In the genomic region with DNA sequence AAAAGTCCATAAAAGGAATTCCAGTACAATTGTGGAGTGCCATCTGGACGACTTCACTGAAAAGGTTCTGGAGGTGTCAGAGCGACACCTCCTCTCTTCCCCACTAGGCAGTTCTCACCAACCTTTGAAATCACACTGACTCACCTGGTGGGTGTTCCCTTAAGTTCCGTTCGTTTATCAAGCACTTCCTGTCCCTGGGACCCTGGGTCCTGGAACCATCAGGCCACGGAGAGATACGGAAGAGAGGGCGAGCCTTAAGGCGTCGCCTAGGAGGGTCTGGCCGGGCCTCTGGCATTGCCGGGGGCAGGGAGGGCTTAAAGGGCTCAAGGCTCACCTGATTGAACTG, we compare ENCODE assay signal across 10 cellular contexts. TPM values are rescaled to one million over a fixed set of nuclear protein-coding genes. Genes with fewer than 3 reads are reported as not detected.
DNase-seq lines count a peak whose midpoint lies in the region; ATAC-seq, FAIRE-seq and TF ChIP-seq lines count a peak whose summit lies in the region.
"Had no signal": no experiment of that assay in that cellular context is flagged by ENCODE, and none has a peak within 500 bp of the region (broad histone marks: within the 10 kb centered on the region; RNA-seq: fewer than 3 reads in every experiment).

No MANE protein-coding gene starts in this region.

- no peaks in the 10 kb centered on the region for H4K20me1 ChIP-seq in endothelial cell of umbilical vein (replicated peaks; ENCODE audit: control insufficient read depth, extremely low read depth, insufficient read depth, low read length)

- H3K9me1 ChIP-seq in endothelial cell of umbilical vein (replicated peaks; ENCODE audit: control insufficient read depth, extremely low read depth, insufficient read depth, low read length) = no peaks in the 10 kb centered on the region

- H3K9me3 ChIP-seq in A549 (no peaks in the 10 kb centered on the region), endothelial cell of umbilical vein (replicated peaks; ENCODE audit: control insufficient read depth, insufficient read depth, low read length) (no peaks in the 10 kb centered on the region), muscle layer of duodenum (ENCODE audit: control insufficient read depth in 1 of 2, low read length in 2 of 2) (no peaks in the 10 kb centered on the region)

- 67% methylated on average over 8 of the region's 11 CpGs for WGBS in A549 (ENCODE audit: missing lambda C conversion rate)

- TF ChIP-seq CTCF in A549 (IDR thresholded peaks at IDR 0.05) (no peak), endothelial cell of umbilical vein (IDR thresholded peaks at IDR 0.05; ENCODE audit: extremely low read depth in 1 of 2, insufficient read depth in 1 of 2, low read depth in 1 of 2, low read length in 2 of 2) (no peak)

- H3K79me2 ChIP-seq in endothelial cell of umbilical vein (ENCODE audit: control insufficient read depth, insufficient read depth, low read length) = no peaks in the 10 kb centered on the region

- TF ChIP-seq POLR2A in A549 (IDR thresholded peaks at IDR 0.05; ENCODE audit: low read length) = no peak
- no peak for TF ChIP-seq POLR2A in endothelial cell of umbilical vein (IDR thresholded peaks at IDR 0.05; ENCODE audit: low read depth, low read length)

- H3K9ac ChIP-seq in endothelial cell of umbilical vein (replicated peaks; ENCODE audit: extremely low read depth, insufficient read depth, low read length) = no peak overlapping the region

- no peak overlapping the region for H3K4me3 Mint-ChIP-seq in immature natural killer cell
- H3K4me3 Mint-ChIP-seq: activated CD8-positive, alpha-beta memory T cell treated with anti-CD3 and anti-CD28 coated beads, Interleukin-2, amount 10 ng/mL, durations not matched to agents 7 days and 5 days had no signal

- peak overlapping the region; percentile 35 for H2AFZ ChIP-seq in endothelial cell of umbilical vein (ENCODE audit: low read depth, low read length)

- ATAC-seq in A549 (peak in 1 of 2 experiments; percentile 58; a peak in 4 of 6 replicates), GM18870 (IDR thresholded peaks at IDR 0.05; ENCODE audit: unreplicated experiment) (no peak)

- H3K27me3 ChIP-seq in endothelial cell of umbilical vein (ENCODE audit: control insufficient read depth in 2 of 2, insufficient read depth in 2 of 2, low read length in 2 of 2) (no peaks in the 10 kb centered on the region), muscle layer of duodenum (ENCODE audit: low read depth, low read length) (no peaks in the 10 kb centered on the region)

- no TSS peak for BruUV-seq in endothelial cell of umbilical vein (replicated peaks; lab: Mats Ljungman, UMichigan)

- peak overlapping the region in 1 of 2 experiments; percentile 60; a peak in 3 of 6 replicates for H3K27ac ChIP-seq in A549
- H3K27ac ChIP-seq in endothelial cell of umbilical vein (ENCODE audit: insufficient read depth, low read depth, low read length) = no peak overlapping the region
- no peak overlapping the region for H3K27ac ChIP-seq in muscle layer of duodenum (ENCODE audit: low read length)

- H3K27me3 Mint-ChIP-seq in immature natural killer cell (ENCODE audit: low read depth in 3 of 3) = peaks cover 0 to 2% (median 0%) of the 10 kb centered on the region in 3 donors

- POLR2A ChIA-PET in A549 (lab: Yijun Ruan, JAX) = no interaction called here
- POLR2A ChIA-PET in endothelial cell of umbilical vein (lab: Charles Lee) = no interaction called here

- H3K4me3 ChIP-seq in A549 (peak overlapping the region; percentile 40), endothelial cell of umbilical vein (replicated peaks in 1 of 3; ENCODE audit: insufficient read depth in 1 of 3, low read depth in 1 of 3, low read length in 3 of 3) (no peak overlapping the region), muscle layer of duodenum (ENCODE audit: low read depth in 1 of 2, low read length in 2 of 2) (peak overlapping the region; percentile 51 to 63)

- no peak for TF ChIP-seq RAD21 in A549 (conservative IDR thresholded peaks at IDR 0.05 in 1 of 2, IDR thresholded peaks at IDR 0.05 in 1 of 2)

- TF ChIP-seq EP300 in A549 (IDR thresholded peaks at IDR 0.05) = no peak

- peaks cover 1 to 29% (median 13%) of the 10 kb centered on the region in 6 donors for H3K9me3 Mint-ChIP-seq in immature natural killer cell

- H3K36me3 ChIP-seq in endothelial cell of umbilical vein (ENCODE audit: control insufficient read depth in 2 of 2, extremely low read depth in 1 of 2, insufficient read depth in 2 of 2, low read length in 2 of 2) = no peaks in the 10 kb centered on the region
- no peaks in the 10 kb centered on the region for H3K36me3 ChIP-seq in muscle layer of duodenum (ENCODE audit: control insufficient read depth in 1 of 2, insufficient read depth in 2 of 2, low read length in 2 of 2)

- peak overlapping the region; percentile 72 for H3K4me2 ChIP-seq in A549
- no peak overlapping the region for H3K4me2 ChIP-seq in endothelial cell of umbilical vein (ENCODE audit: insufficient read depth, low read length)

- H3K27ac Mint-ChIP-seq in immature natural killer cell = no peak overlapping the region
- H3K27ac Mint-ChIP-seq: activated CD8-positive, alpha-beta memory T cell treated with anti-CD3 and anti-CD28 coated beads, Interleukin-2, amount 10 ng/mL, durations not matched to agents 7 days and 5 days had no signal

- CTCF ChIA-PET in A549 (lab: Yijun Ruan, JAX) (interaction anchor here (0.6 kb wide), 1 partner anchor 506 kb away, joined by 3 read pairs; no protein-coding TSS in a partner anchor), endothelial cell of umbilical vein (lab: Charles Lee) (no interaction called here)

- H3K36me3 Mint-ChIP-seq in immature natural killer cell = no peaks in the 10 kb centered on the region

- FAIRE-seq in A549 (lab: Jason Lieb, UNC) (no peak), endothelial cell of umbilical vein (lab: Jason Lieb, UNC) (no peak)

- H3K4me1 Mint-ChIP-seq in immature natural killer cell = peaks cover 2 to 5% of the 10 kb centered on the region in 2 donors
- H3K4me1 Mint-ChIP-seq: activated CD8-positive, alpha-beta memory T cell treated with anti-CD3 and anti-CD28 coated beads, Interleukin-2, amount 10 ng/mL, durations not matched to agents 7 days and 5 days had no signal

- intact Hi-C loops in endothelial cell of umbilical vein (cut with micrococcal nuclease) = no loop called here

- peak in 1 of 2 experiments; percentile 6 for DNase-seq in A549 (ENCODE audit: low read depth in 1 of 2, low spot score in 1 of 2)
- DNase-seq in M059J (ENCODE audit: low read depth) = peak; percentile 31
- DNase-seq in endothelial cell of umbilical vein (ENCODE audit: low read depth, low spot score) = no peak
- DNase-seq in NCI-H82 treated with DMSO at 0.1 percent for 48 hours (lab: John Stamatoyannopoulos, UW; ENCODE audit: unreplicated experiment) = no peak
- DNase-seq in immature natural killer cell = no peak
- DNase-seq in Kasumi-1 (lab: John Stamatoyannopoulos, UW) = no peak
- DNase-seq: activated CD8-positive, alpha-beta memory T cell treated with anti-CD3 and anti-CD28 coated beads, Interleukin-2, amount 10 ng/mL, durations not matched to agents 7 days and 5 days; stimulated activated CD4-positive, alpha-beta T cell treated with anti-CD3 and anti-CD28 coated beads, Interleukin-4, amount 100 ng/mL, for 1 hour had no signal

- dilution Hi-C loops in endothelial cell of umbilical vein (cut with MboI; ENCODE audit: extremely low pct_ligation_motif_present, low sequenced_read_pairs) = no loop called here

- H3K4me1 ChIP-seq in A549 (no peaks in the 10 kb centered on the region), endothelial cell of umbilical vein (ENCODE audit: control insufficient read depth, extremely low read depth, insufficient read depth, low read length) (no peaks in the 10 kb centered on the region), muscle layer of duodenum (ENCODE audit: control insufficient read depth in 1 of 2, insufficient read depth in 2 of 2, low read length in 2 of 2) (peaks cover 0 to 5% of the 10 kb centered on the region in 2 donors)

TF ChIP-seq in A549, 52 proteins besides CTCF, POLR2A, EP300 and RAD21 (continues in another document):
- TF ChIP-seq CBX8 (IDR thresholded peaks at IDR 0.05) (no peak), FOSB (CRISPR knock-in tag; IDR thresholded peaks at IDR 0.05) (no peak), EHMT2 (IDR thresholded peaks at IDR 0.05; ENCODE audit: low read depth) (no peak), CHD4 (IDR thresholded peaks at IDR 0.05; ENCODE audit: borderline replicate concordance) (no peak)
- TF ChIP-seq, protein P1, sequence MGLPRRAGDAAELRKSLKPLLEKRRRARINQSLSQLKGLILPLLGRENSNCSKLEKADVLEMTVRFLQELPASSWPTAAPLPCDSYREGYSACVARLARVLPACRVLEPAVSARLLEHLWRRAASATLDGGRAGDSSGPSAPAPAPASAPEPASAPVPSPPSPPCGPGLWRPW (IDR thresholded peaks at IDR 0.05) = no peak

TF ChIP-seq in endothelial cell of umbilical vein, 7 proteins besides CTCF, POLR2A, EP300 and RAD21 (continues in another document):
- TF ChIP-seq JUN (IDR thresholded peaks at IDR 0.05; ENCODE audit: borderline replicate concordance, insufficient read depth, insufficient read length, low read depth) (no peak), POLR2AphosphoS5 (IDR thresholded peaks at IDR 0.05; ENCODE audit: insufficient read depth, low read depth, low read length) (no peak), FOS (IDR thresholded peaks at IDR 0.05; ENCODE audit: borderline replicate concordance, insufficient read depth, low read length) (no peak), GATA2 (IDR thresholded peaks at IDR 0.05; ENCODE audit: insufficient read depth, insufficient read length, low read depth, low read length) (no peak), EZH2 (IDR thresholded peaks at IDR 0.05; ENCODE audit: borderline replicate concordance, low read depth, low read length, severe bottlenecking) (no peak), MYC (IDR thresholded peaks at IDR 0.05; ENCODE audit: low read depth, low read length) (no peak)

RNA-seq across cellular contexts. Expression of a gene that starts 0.3 kb away (rescaled TPM):
- polyA plus RNA-seq in A549 (2011; rRNA removed) (not detected in 2 replicates), A549 (2017; fragmentation: RNase III; extraction: RNeasy Plus Mini Kit Qiagen cat#74134 plus additional on column Dnase treatment) (0.05 to 0.13 TPM in 2 of 3 replicates, not detected in the other), endothelial cell of umbilical vein (not detected in 2 replicates), immature natural killer cell (not detected)
- polyA plus RNA-seq in A549 (2012; cell fraction: cytosol; rRNA removed) = not detected in 2 replicates
- not detected in 2 replicates for polyA plus RNA-seq in A549 (2012; cell fraction: nucleus; rRNA removed)
- polyA minus RNA-seq in A549 (2011; rRNA and poly(A)+ RNA removed) = 0.08 TPM in 1 of 2 replicates, not detected in the other
- total RNA-seq in M059J (2014; rRNA removed; shearing (Covaris generic)) = not detected in 2 replicates
- total RNA-seq in endothelial cell of umbilical vein = not detected in 2 replicates
- polyA plus RNA-seq in endothelial cell of umbilical vein (2011; cell fraction: cytosol; rRNA removed) = not detected in 2 replicates
- not detected in 2 replicates for polyA plus RNA-seq in endothelial cell of umbilical vein (2011; cell fraction: nucleus; rRNA removed)
- polyA plus RNA-seq in endothelial cell of umbilical vein (2012) = not detected in 2 replicates
- polyA minus RNA-seq in endothelial cell of umbilical vein = not detected in 2 replicates
- not detected for polyA minus RNA-seq in endothelial cell of umbilical vein (2011; cell fraction: cytosol; rRNA and poly(A)+ RNA removed)
- polyA minus RNA-seq in endothelial cell of umbilical vein (2011; cell fraction: nucleus; rRNA and poly(A)+ RNA removed) = not detected in 2 replicates
- total RNA-seq: activated CD8-positive, alpha-beta memory T cell treated with anti-CD3 and anti-CD28 coated beads, Interleukin-2, amount 10 ng/mL, durations not matched to agents 7 days and 5 days had no signal

Comparison
In these comparisons a context has a peak if more than half of its experiments do, and no peak if none do; other contexts are left out.
1. H3K4me3 ChIP-seq: peak in A549 (single experiment) and muscle layer of duodenum (2 of 2); none in endothelial cell of umbilical vein (0 of 3).